In the genomic region with DNA sequence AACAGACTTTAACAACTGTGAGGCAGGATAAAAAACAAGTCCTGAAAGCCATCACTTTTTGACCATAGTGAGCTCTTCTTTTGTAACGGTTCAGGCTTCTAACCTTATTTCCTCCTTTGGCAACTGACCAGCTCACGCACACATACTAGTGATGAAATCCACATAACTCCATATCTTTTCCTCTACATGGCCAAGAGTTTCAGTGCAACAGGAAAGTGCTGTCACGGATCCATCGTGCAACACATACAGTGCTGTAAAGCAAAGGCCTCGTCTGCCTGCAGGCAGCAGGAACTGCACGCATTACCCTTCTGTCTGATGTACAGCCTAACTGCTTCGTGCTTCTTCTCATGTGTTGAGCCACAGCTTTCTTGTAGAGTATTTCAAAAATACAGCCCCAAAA, we compare ENCODE assay signal across 19 cellular contexts.
A peak's percentile ranks its signal among the peaks of the same experiment; 100 is the strongest.
DNase-seq lines count a peak whose midpoint lies in the region; TF ChIP-seq lines count a peak whose summit lies in the region.
"Had no signal": no experiment of that assay in that cellular context is flagged by ENCODE, and none has a peak within 500 bp of the region (broad histone marks: within the 10 kb centered on the region; RNA-seq: fewer than 3 reads in every experiment).

No MANE protein-coding gene starts in this region.

- H3K27me3 ChIP-seq in breast epithelium = no peaks in the 10 kb centered on the region
- H3K27me3 ChIP-seq: BLaER1, SJCRH30 had no signal

- no peak overlapping the region for H3K27ac Mint-ChIP-seq in MCF 10A (ENCODE audit: low read depth, unreplicated experiment)
- H3K27ac Mint-ChIP-seq: CD4-positive, alpha-beta memory T cell had no signal

- TF ChIP-seq POLR2A in breast epithelium (IDR thresholded peaks at IDR 0.05) = no peak

- no peak overlapping the region for H3K27ac ChIP-seq in breast epithelium
- H3K27ac ChIP-seq: 22Rv1, BLaER1, RWPE1, SJCRH30 had no signal

- no peaks in the 10 kb centered on the region for H3K9me3 ChIP-seq in breast epithelium
- H3K9me3 ChIP-seq: SJCRH30 had no signal

- H3K4me3 Mint-ChIP-seq in MCF 10A (ENCODE audit: unreplicated experiment) = no peak overlapping the region
- H3K4me3 Mint-ChIP-seq: CD4-positive, alpha-beta memory T cell had no signal

- no peaks in the 10 kb centered on the region for H3K36me3 ChIP-seq in breast epithelium
- H3K36me3 ChIP-seq: SJCRH30 had no signal

- H3K27me3 Mint-ChIP-seq in MCF 10A (ENCODE audit: insufficient read depth, unreplicated experiment) = no peaks in the 10 kb centered on the region
- H3K27me3 Mint-ChIP-seq: CD4-positive, alpha-beta memory T cell had no signal

- POLR2A ChIA-PET in MCF 10A (lab: Yijun Ruan, JAX) = no interaction called here

- H3K9me3 Mint-ChIP-seq in MCF 10A (ENCODE audit: unreplicated experiment) = no peaks in the 10 kb centered on the region
- H3K9me3 Mint-ChIP-seq: CD4-positive, alpha-beta memory T cell had no signal

- DNase-seq in MCF 10A (ENCODE audit: unreplicated experiment) (peak; percentile 1), breast epithelium (ENCODE audit: low spot score in 2 of 2) (no peak), amniotic epithelial cell (ENCODE audit: low read depth) (peak; percentile 30), fibroblast of pulmonary artery (ENCODE audit: low read depth) (peak; percentile 94), lung microvascular endothelial cell (ENCODE audit: low read depth in 2 of 2) (peak; percentile 55 to 96), GM13977 (ENCODE audit: low spot score) (no peak), NCI-H1105 (lab: John Stamatoyannopoulos, UW) (no peak), 8988T (no peak)
- DNase-seq: CD4-positive, alpha-beta memory T cell; DMS53; NCI-H1436 treated with DMSO at 0.1 percent for 48 hours; NCI-H2029 treated with DMSO at 0.1 percent for 48 hours; NCI-H2171; NCI-H526; PC-3; SJCRH30 had no signal

- CTCF ChIA-PET in MCF 10A (lab: Yijun Ruan, JAX) = interaction anchor here (0.6 to 0.8 kb wide), 3 partner anchors 10 to 47 kb away, joined by 3 read pairs; no protein-coding TSS in a partner anchor

- H3K36me3 Mint-ChIP-seq in MCF 10A (ENCODE audit: insufficient read depth, unreplicated experiment) = no peaks in the 10 kb centered on the region

- no peaks in the 10 kb centered on the region for H3K4me1 ChIP-seq in breast epithelium
- H3K4me1 ChIP-seq: SJCRH30 had no signal

- BruUV-seq in MCF 10A (replicated peaks; lab: Mats Ljungman, UMichigan) = no TSS peak

- no peak overlapping the region for H3K4me3 ChIP-seq in breast epithelium
- no peak overlapping the region for H3K4me3 ChIP-seq in fibroblast of pulmonary artery (replicated peaks; ENCODE audit: low read depth, low read length)
- H3K4me3 ChIP-seq: BLaER1, SJCRH30 had no signal

- no peaks in the 10 kb centered on the region for H3K4me1 Mint-ChIP-seq in MCF 10A (ENCODE audit: insufficient read depth, unreplicated experiment)
- H3K4me1 Mint-ChIP-seq: CD4-positive, alpha-beta memory T cell had no signal

- in situ Hi-C loops in GM13977 (cut with MboI; ENCODE audit: low pct_unique_long_range_greater_than_20kb, low sequenced_read_pairs, unreplicated experiment) = no loop called here

- intact Hi-C loops in MCF 10A (cut with micrococcal nuclease) (no loop called here), breast epithelium (cut with DNase I; ENCODE audit: low total_unique reads) (loop anchor here (5.0 kb wide), 1 partner anchor 960 kb away; no protein-coding TSS in a partner anchor)

- TF ChIP-seq CTCF in MCF 10A (IDR thresholded peaks at IDR 0.05; ENCODE audit: unreplicated experiment) (no peak), breast epithelium (IDR thresholded peaks at IDR 0.05) (no peak), fibroblast of pulmonary artery (IDR thresholded peaks at IDR 0.05; ENCODE audit: low read length, missing control alignments) (no peak), GM13977 (IDR thresholded peaks at IDR 0.05; ENCODE audit: extremely low read depth, insufficient read depth, missing control alignments) (no peak)

Comparison
In these comparisons a context has a peak if more than half of its experiments do, and no peak if none do; other contexts are left out.
1. DNase-seq: peak in MCF 10A (single experiment), amniotic epithelial cell (single experiment), fibroblast of pulmonary artery (single experiment) and lung microvascular endothelial cell (2 of 2); none in breast epithelium (0 of 2), GM13977 (single experiment), NCI-H1105 (single experiment) and 8988T (single experiment).